1 cellular context compared by ENCODE assay signal in genomic region chr11:126416542-126417090, GRCh38.
TF ChIP-seq lines count a peak whose summit lies in the region.

No MANE protein-coding gene starts in this region.

TF ChIP-seq in GM23338, 12 proteins besides CTCF, POLR2A, EP300 and RAD21 (continued from another document):
- TF ChIP-seq ZNF462 (CRISPR knock-in tag; IDR thresholded peaks at IDR 0.05) (no peak), REST (IDR thresholded peaks at IDR 0.05; ENCODE audit: unreplicated experiment) (no peak), ZNF114 (CRISPR knock-in tag; IDR thresholded peaks at IDR 0.05) (no peak), EZH2phosphoT487 (IDR thresholded peaks at IDR 0.05; ENCODE audit: unreplicated experiment) (no peak)
